ENCODE assay signal across 34 cellular contexts in genomic region chr3:89876116-89876515, GRCh38.
"Had no signal": no experiment of that assay in that cellular context is flagged by ENCODE, and none has a peak within 500 bp of the region (broad histone marks: within the 10 kb centered on the region; RNA-seq: fewer than 3 reads in every experiment).

No MANE protein-coding gene starts in this region.

- ATAC-seq: activated CD8-positive, alpha-beta T cell treated with anti-CD3 and anti-CD28 coated beads for 36 hours; activated naive CD8-positive, alpha-beta T cell treated with anti-CD3 and anti-CD28 coated beads, Interleukin-2, amount 50 U/mL, for 24 hours; T-cell; T-helper 17 cell had no signal

- H3K9me3 ChIP-seq: ascending aorta had no signal

- H3K4me3 Mint-ChIP-seq: activated B cell treated with CpG ODN at 0.5 μM for 24 hours; activated CD4-positive, alpha-beta memory T cell treated with anti-CD3 and anti-CD28 coated beads for 36 hours; activated CD4-positive, alpha-beta T cell treated with anti-CD3 and anti-CD28 coated beads, Interleukin-2, amount 10 ng/mL, durations not matched to agents 24 days and 14 days; activated CD8-positive, alpha-beta T cell treated with anti-CD3 and anti-CD28 coated beads for 36 hours; activated naive CD4-positive, alpha-beta T cell treated with anti-CD3 and anti-CD28 coated beads, Interleukin-2, amount 10 ng/mL, durations not matched to agents 7 days and 5 days; activated naive CD4-positive, alpha-beta T cell treated with anti-CD3 and anti-CD28 coated beads, Interleukin-2, amount 50 U/mL, for 24 hours; activated naive CD8-positive, alpha-beta T cell; activated naive CD8-positive, alpha-beta T cell treated with anti-CD3 and anti-CD28 coated beads, Interleukin-2, amount 10 ng/mL, durations not matched to agents 7 days and 5 days; activated naive CD8-positive, alpha-beta T cell treated with anti-CD3 and anti-CD28 coated beads, Interleukin-2, amount 50 U/mL, for 24 hours; activated T-cell treated with anti-CD3 and anti-CD28 coated beads, Interleukin-2, amount 50 U/mL, for 24 hours; brain; central memory CD8-positive, alpha-beta T cell; T-cell; T-helper 17 cell; T-helper 2 cell treated with Interferon-gamma antibody and Interleukin-4, amounts not matched to agents 5 μg/mL and 100 μg/mL, for 36 hours had no signal

- H3K4me3 ChIP-seq: ascending aorta, cardiac muscle cell had no signal

- H3K27ac ChIP-seq: ascending aorta, cardiac muscle cell, VCaP had no signal

- H3K4me1 Mint-ChIP-seq: activated B cell treated with CpG ODN at 0.5 μM for 24 hours; activated CD4-positive, alpha-beta T cell treated with anti-CD3 and anti-CD28 coated beads, Interleukin-2, amount 10 ng/mL, durations not matched to agents 24 days and 14 days; activated naive CD4-positive, alpha-beta T cell treated with anti-CD3 and anti-CD28 coated beads, Interleukin-2, amount 10 ng/mL, durations not matched to agents 7 days and 5 days; activated naive CD4-positive, alpha-beta T cell treated with anti-CD3 and anti-CD28 coated beads, Interleukin-2, amount 50 U/mL, for 24 hours; activated naive CD8-positive, alpha-beta T cell treated with anti-CD3 and anti-CD28 coated beads, Interleukin-2, amount 10 ng/mL, durations not matched to agents 7 days and 5 days; activated naive CD8-positive, alpha-beta T cell treated with anti-CD3 and anti-CD28 coated beads, Interleukin-2, amount 50 U/mL, for 24 hours; brain; central memory CD8-positive, alpha-beta T cell; T-cell; T-helper 17 cell had no signal

- H3K27me3 ChIP-seq: ascending aorta, cardiac muscle cell had no signal

- H3K27me3 Mint-ChIP-seq: activated B cell treated with CpG ODN at 0.5 μM for 24 hours; activated CD4-positive, alpha-beta memory T cell treated with anti-CD3 and anti-CD28 coated beads for 36 hours; activated CD4-positive, alpha-beta T cell treated with anti-CD3 and anti-CD28 coated beads, Interleukin-2, amount 10 ng/mL, durations not matched to agents 24 days and 14 days; activated CD8-positive, alpha-beta T cell treated with anti-CD3 and anti-CD28 coated beads for 36 hours; activated naive CD4-positive, alpha-beta T cell treated with anti-CD3 and anti-CD28 coated beads, Interleukin-2, amount 10 ng/mL, durations not matched to agents 7 days and 5 days; activated naive CD4-positive, alpha-beta T cell treated with anti-CD3 and anti-CD28 coated beads, Interleukin-2, amount 50 U/mL, for 24 hours; activated naive CD8-positive, alpha-beta T cell; activated naive CD8-positive, alpha-beta T cell treated with anti-CD3 and anti-CD28 coated beads, Interleukin-2, amount 10 ng/mL, durations not matched to agents 7 days and 5 days; activated naive CD8-positive, alpha-beta T cell treated with anti-CD3 and anti-CD28 coated beads, Interleukin-2, amount 50 U/mL, for 24 hours; activated T-cell treated with anti-CD3 and anti-CD28 coated beads, Interleukin-2, amount 50 U/mL, for 24 hours; brain; central memory CD8-positive, alpha-beta T cell; T-cell; T-helper 17 cell had no signal

- FAIRE-seq: TTC549 had no signal

- H3K36me3 ChIP-seq: ascending aorta, cardiac muscle cell had no signal

- DNase-seq: activated B cell treated with CpG ODN at 0.5 μM for 24 hours; activated CD4-positive, alpha-beta memory T cell treated with anti-CD3 and anti-CD28 coated beads for 36 hours; activated CD4-positive, alpha-beta T cell treated with anti-CD3 and anti-CD28 coated beads for 4 hours; activated CD4-positive, alpha-beta T cell treated with anti-CD3 and anti-CD28 coated beads, Interleukin-2, amount 10 ng/mL, durations not matched to agents 24 days and 14 days; activated CD4-positive, alpha-beta T cell treated with anti-CD3 and anti-CD28 coated beads, Interleukin-2, amount 50 U/mL, for 1 hour; activated CD4-positive, alpha-beta T cell treated with anti-CD3 and anti-CD28 coated beads, Interleukin-2, amount 50 U/mL, for 4 hours; activated CD4-positive, CD25-positive, alpha-beta regulatory T cell treated with anti-CD3 and anti-CD28 coated beads, Interleukin-2, amount 50 U/mL, for 72 hours; activated CD8-positive, alpha-beta memory T cell treated with anti-CD3 and anti-CD28 coated beads, Interleukin-2, amount 50 U/mL, for 48 hours; activated CD8-positive, alpha-beta T cell treated with anti-CD3 and anti-CD28 coated beads for 36 hours; activated effector memory CD4-positive, alpha-beta T cell treated with Interleukin-2 at 50 U/mL for 16 hours; activated gamma-delta T cell; activated naive CD4-positive, alpha-beta T cell treated with anti-CD3 and anti-CD28 coated beads, Interleukin-2, amount 10 ng/mL, durations not matched to agents 7 days and 5 days; activated naive CD4-positive, alpha-beta T cell treated with Interleukin-2 at 50 U/mL for 16 hours; activated naive CD8-positive, alpha-beta T cell treated with anti-CD3 and anti-CD28 coated beads, Interleukin-2, amount 10 ng/mL, durations not matched to agents 7 days and 5 days; activated naive CD8-positive, alpha-beta T cell treated with anti-CD3 and anti-CD28 coated beads, Interleukin-2, amount 50 U/mL, for 24 hours; activated T-cell treated with anti-CD3 and anti-CD28 coated beads, Interleukin-2, amount 50 U/mL, for 24 hours; activated T-cell treated with anti-CD3 and anti-CD28 coated beads, Interleukin-2, amount 50 U/mL, for 48 hours; amygdala; anterior cingulate cortex; caudate nucleus; cerebellar nuclear complex; T-cell; T-helper 17 cell; T-helper 9 cell had no signal

- H3K4me1 ChIP-seq: ascending aorta had no signal

- H3K27ac Mint-ChIP-seq: activated B cell treated with CpG ODN at 0.5 μM for 24 hours; activated CD4-positive, alpha-beta memory T cell treated with anti-CD3 and anti-CD28 coated beads for 36 hours; activated CD4-positive, alpha-beta T cell treated with anti-CD3 and anti-CD28 coated beads, Interleukin-2, amount 10 ng/mL, durations not matched to agents 24 days and 14 days; activated CD8-positive, alpha-beta T cell treated with anti-CD3 and anti-CD28 coated beads for 36 hours; activated naive CD4-positive, alpha-beta T cell treated with anti-CD3 and anti-CD28 coated beads, Interleukin-2, amount 10 ng/mL, durations not matched to agents 7 days and 5 days; activated naive CD4-positive, alpha-beta T cell treated with anti-CD3 and anti-CD28 coated beads, Interleukin-2, amount 50 U/mL, for 24 hours; activated naive CD8-positive, alpha-beta T cell; activated naive CD8-positive, alpha-beta T cell treated with anti-CD3 and anti-CD28 coated beads, Interleukin-2, amount 10 ng/mL, durations not matched to agents 7 days and 5 days; activated naive CD8-positive, alpha-beta T cell treated with anti-CD3 and anti-CD28 coated beads, Interleukin-2, amount 50 U/mL, for 24 hours; activated T-cell treated with anti-CD3 and anti-CD28 coated beads, Interleukin-2, amount 50 U/mL, for 24 hours; activated T-helper 2 cell treated with anti-CD3 and anti-CD28 coated beads, Interferon-gamma antibody, Interleukin-2, Interleukin-4, amounts not matched to agents 10 μg/mL and 5 μg/mL and 100 μg/mL, durations not matched to agents 14 hours and 24 hours and 36 hours; brain; T-cell; T-helper 17 cell; T-helper 2 cell treated with Interferon-gamma antibody and Interleukin-4, amounts not matched to agents 5 μg/mL and 100 μg/mL, for 36 hours had no signal
